In the genomic region with DNA sequence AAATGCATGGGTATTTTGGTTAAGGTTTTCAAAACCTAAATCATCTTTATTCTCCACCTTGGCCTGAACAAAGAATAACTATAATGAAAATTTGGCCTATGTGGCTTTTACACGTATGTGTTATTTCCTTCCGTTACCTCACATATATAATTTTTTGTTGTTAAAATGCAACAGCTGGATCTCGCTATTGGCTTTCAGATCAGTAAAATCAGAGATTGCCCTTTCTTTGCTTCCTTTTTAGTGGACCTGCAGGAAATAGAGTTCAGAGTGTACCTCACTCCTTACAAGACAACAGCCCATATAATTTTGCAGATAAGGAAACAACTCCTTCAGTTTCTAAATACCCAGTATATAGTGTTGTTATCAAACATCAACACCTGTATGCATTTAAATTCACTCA, we compare ENCODE assay signal across 1 cellular context.
TF ChIP-seq lines count a peak whose summit lies in the region.

No MANE protein-coding gene starts in this region.

TF ChIP-seq in endothelial cell of umbilical vein, 7 proteins besides CTCF, POLR2A, EP300 and RAD21:
- no peak for TF ChIP-seq MYC (IDR thresholded peaks at IDR 0.05; ENCODE audit: low read depth, low read length)
- TF ChIP-seq, protein P1, sequence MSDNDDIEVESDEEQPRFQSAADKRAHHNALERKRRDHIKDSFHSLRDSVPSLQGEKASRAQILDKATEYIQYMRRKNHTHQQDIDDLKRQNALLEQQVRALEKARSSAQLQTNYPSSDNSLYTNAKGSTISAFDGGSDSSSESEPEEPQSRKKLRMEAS (IDR thresholded peaks at IDR 0.05; ENCODE audit: insufficient read depth, insufficient read length), result no peak
- TF ChIP-seq FOS (IDR thresholded peaks at IDR 0.05; ENCODE audit: borderline replicate concordance, insufficient read depth, low read length), result no peak
- TF ChIP-seq EZH2 (IDR thresholded peaks at IDR 0.05; ENCODE audit: borderline replicate concordance, low read depth, low read length, severe bottlenecking), result no peak
- TF ChIP-seq GATA2 (IDR thresholded peaks at IDR 0.05; ENCODE audit: insufficient read depth, insufficient read length, low read depth, low read length), result no peak
- TF ChIP-seq JUN (IDR thresholded peaks at IDR 0.05; ENCODE audit: borderline replicate concordance, insufficient read depth, insufficient read length, low read depth), result no peak
- no peak for TF ChIP-seq POLR2AphosphoS5 (IDR thresholded peaks at IDR 0.05; ENCODE audit: insufficient read depth, low read depth, low read length)
